In the genomic region with DNA sequence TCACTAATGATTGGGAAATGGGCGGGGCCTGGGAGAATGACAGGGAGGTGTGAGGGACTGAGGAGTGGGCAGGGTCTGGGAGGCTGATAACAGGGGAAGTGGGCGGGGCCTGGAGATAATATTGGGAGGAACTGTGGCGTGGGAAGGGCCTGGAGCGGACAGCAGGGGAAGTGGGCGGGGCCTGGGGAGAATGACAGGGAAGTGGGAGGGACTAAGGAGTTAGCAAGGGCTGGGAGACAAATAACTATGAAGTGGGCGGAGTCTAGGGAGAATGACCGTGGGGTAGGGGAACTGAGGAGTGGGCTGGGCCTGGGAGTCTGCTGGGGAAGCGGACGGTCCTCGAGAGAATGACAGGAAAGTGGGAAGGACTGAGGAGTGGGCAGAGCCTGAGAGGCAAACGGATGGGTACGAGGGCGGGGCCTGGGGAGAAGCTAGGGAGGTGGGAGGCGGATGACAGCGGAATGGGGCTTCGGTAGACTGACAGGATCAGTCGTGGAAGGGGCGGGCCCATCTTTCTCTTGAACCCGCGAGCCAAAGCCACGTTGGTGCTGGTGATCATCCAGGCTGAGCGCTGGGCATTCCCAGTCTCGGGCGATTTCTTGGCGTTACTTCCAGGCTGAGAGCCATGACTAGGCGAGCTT, we compare ENCODE assay signal across 1 cellular context.
TF ChIP-seq lines count a peak whose summit lies in the region.

No MANE protein-coding gene starts in this region.

TF ChIP-seq in A549, 52 proteins besides CTCF, POLR2A, EP300 and RAD21 (continued from another document):
- no peak for TF ChIP-seq FOSL2 (IDR thresholded peaks at IDR 0.05)
- TF ChIP-seq FOSL2 (CRISPR knock-in tag; IDR thresholded peaks at IDR 0.05): no peak
- no peak for TF ChIP-seq BHLHE40 (IDR thresholded peaks at IDR 0.05; ENCODE audit: low read depth, low read length)
TF ChIP-seq in A549: peak in this region for 0.
